8 cellular contexts compared by ENCODE assay signal in the genomic region with DNA sequence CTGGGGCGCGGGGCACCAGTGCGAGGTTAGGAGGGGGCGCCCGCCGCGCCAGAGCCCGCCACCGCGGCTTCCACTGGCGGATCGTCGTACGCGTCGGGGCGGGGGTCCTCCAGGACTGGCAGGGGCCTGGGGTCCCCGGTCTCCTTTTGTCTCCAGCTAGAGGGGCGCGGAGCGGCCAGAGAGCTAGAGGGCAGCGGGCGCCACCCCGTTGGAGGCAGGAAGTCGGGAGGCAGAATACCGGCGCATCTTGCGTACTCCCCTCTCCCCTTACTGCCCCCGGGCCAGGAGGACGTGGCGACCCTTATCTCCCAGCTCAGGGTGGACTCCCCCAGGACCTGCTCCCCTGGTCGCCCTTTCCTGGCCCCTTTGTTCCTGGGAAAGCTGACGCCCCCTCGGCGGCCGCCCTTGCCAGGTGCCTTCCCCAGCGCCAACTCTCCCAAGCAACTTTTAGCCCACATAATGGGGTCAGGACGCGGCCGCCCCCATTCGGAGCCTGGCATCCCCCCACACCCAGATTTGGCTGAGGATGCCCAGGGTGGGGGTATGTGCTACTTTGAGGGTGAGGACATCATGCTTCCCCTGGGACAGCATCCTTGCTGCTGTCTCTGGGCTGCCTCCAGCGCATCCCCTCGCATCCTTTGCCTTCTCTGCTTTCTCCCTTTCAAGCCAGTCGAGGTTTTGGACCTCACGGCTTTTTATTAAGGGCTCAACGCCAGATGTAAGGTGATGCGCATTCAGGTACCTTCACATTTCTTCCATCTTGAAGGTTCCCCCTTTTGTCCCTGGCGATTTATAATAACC. TPM values are rescaled to one million over a fixed set of nuclear protein-coding genes. Genes with fewer than 3 reads are reported as not detected.
DNase-seq lines count a peak whose midpoint lies in the region; ATAC-seq and TF ChIP-seq lines count a peak whose summit lies in the region.

No MANE protein-coding gene starts in this region.

- H3K4me3 ChIP-seq in fibroblast of lung (replicated peaks in 1 of 4; ENCODE audit: control extremely low read depth in 1 of 4, insufficient read depth in 1 of 4, low read depth in 3 of 4, low read length in 4 of 4) = peak overlapping the region; percentile 38 to 60 (median 52)
- peak overlapping the region; percentile 81 for H3K4me3 ChIP-seq in trophoblast cell (ENCODE audit: low read depth, low read length)

- no CpG with 5 or more reads among the region's 48 CpGs for WGBS in trophoblast cell (ENCODE audit: extremely low coverage, insufficient coverage, insufficient read length)

- no peak overlapping the region for H3K18ac ChIP-seq in trophoblast cell (ENCODE audit: low read length)

- no peak overlapping the region for H2BK12ac ChIP-seq in trophoblast cell (ENCODE audit: low read length)

- H3K79me1 ChIP-seq in trophoblast cell (ENCODE audit: low read length) = peaks cover 7% of the 10 kb centered on the region

- H3K14ac ChIP-seq in trophoblast cell (ENCODE audit: low read length) = peak overlapping the region; percentile 29

- DNase-seq in COLO668 (lab: John Stamatoyannopoulos, UW; ENCODE audit: unreplicated experiment) = peak; percentile 51
- peak; percentile 2 for DNase-seq in SK-N-DZ (ENCODE audit: low spot score)
- no peak for DNase-seq in fibroblast of lung (ENCODE audit: low read depth in 2 of 2)
- DNase-seq in trophoblast cell = no peak
- DNase-seq in dermis blood vessel endothelial cell = no peak
- no peak for DNase-seq in HEK293T (ENCODE audit: extremely low spot score)
- no peak for DNase-seq in NCI-H345 (lab: John Stamatoyannopoulos, UW)

- no peak overlapping the region for H4K91ac ChIP-seq in trophoblast cell (ENCODE audit: low read depth, low read length)

- TF ChIP-seq CTCF in fibroblast of lung (conservative IDR thresholded peaks at IDR 0.05 in 1 of 2, IDR thresholded peaks at IDR 0.05 in 1 of 2; ENCODE audit: low read depth in 1 of 2, low read length in 2 of 2) = no peak

- H3K27ac ChIP-seq in fibroblast of lung (ENCODE audit: insufficient read depth, low read length) = no peak overlapping the region
- no peak overlapping the region for H3K27ac ChIP-seq in trophoblast cell (ENCODE audit: low read depth, low read length)

- no peaks in the 10 kb centered on the region for H3K4me1 ChIP-seq in fibroblast of lung (ENCODE audit: control insufficient read depth, extremely low read depth, insufficient read depth, low read length)
- peaks cover 0 to 2% of the 10 kb centered on the region in 2 experiments for H3K4me1 ChIP-seq in trophoblast cell (ENCODE audit: control insufficient read depth in 1 of 2, insufficient read depth in 2 of 2, low read length in 2 of 2)

- H3K36me3 ChIP-seq in fibroblast of lung (ENCODE audit: control insufficient read depth, insufficient read depth, low read length) (no peaks in the 10 kb centered on the region), trophoblast cell (ENCODE audit: control insufficient read depth in 1 of 2, insufficient read depth in 2 of 2, low read length in 2 of 2) (no peaks in the 10 kb centered on the region)

- peak overlapping the region; percentile 64 for H3K4me2 ChIP-seq in fibroblast of lung (ENCODE audit: extremely low read depth, insufficient read depth, low read length)
- peak overlapping the region; percentile 69 for H3K4me2 ChIP-seq in trophoblast cell (ENCODE audit: low read length)

- H4K12ac ChIP-seq in trophoblast cell (ENCODE audit: low read depth, low read length) = no peak overlapping the region

- no peak overlapping the region for H2BK120ac ChIP-seq in trophoblast cell (ENCODE audit: insufficient read depth, low read length, poor library complexity)

- no peaks in the 10 kb centered on the region for H4K20me1 ChIP-seq in fibroblast of lung (ENCODE audit: control insufficient read depth, extremely low read depth, insufficient read depth, low read length)

- no peak overlapping the region for H3K23ac ChIP-seq in trophoblast cell (ENCODE audit: low read length)

- no peaks in the 10 kb centered on the region for H3K79me2 ChIP-seq in fibroblast of lung (ENCODE audit: control insufficient read depth, insufficient read depth, low read length)
- H3K79me2 ChIP-seq in trophoblast cell (ENCODE audit: control insufficient read depth, insufficient read depth, low read length, poor library complexity) = no peaks in the 10 kb centered on the region

- H3K9ac ChIP-seq in fibroblast of lung (ENCODE audit: insufficient read depth, low read length) (no peak overlapping the region), trophoblast cell (ENCODE audit: low read length) (peak overlapping the region; percentile 3)

- no peak overlapping the region for H2BK5ac ChIP-seq in trophoblast cell (ENCODE audit: low read depth, low read length, poor library complexity)

- CTCF ChIA-PET in HEK293T (lab: Yijun Ruan, JAX) = no interaction called here

- H3K9me3 ChIP-seq in fibroblast of lung (ENCODE audit: control insufficient read depth, insufficient read depth, low read depth, low read length) (no peaks in the 10 kb centered on the region), trophoblast cell (ENCODE audit: insufficient read depth, low read depth, low read length) (no peaks in the 10 kb centered on the region)

- H3K27me3 ChIP-seq in fibroblast of lung (ENCODE audit: control insufficient read depth, insufficient read depth, low read length) = no peaks in the 10 kb centered on the region
- H3K27me3 ChIP-seq in trophoblast cell (ENCODE audit: insufficient read depth, low read length) = peaks cover 9% of the 10 kb centered on the region

- H4K8ac ChIP-seq in trophoblast cell (ENCODE audit: low read depth, low read length) = no peak overlapping the region

- no peak overlapping the region for H2AFZ ChIP-seq in fibroblast of lung (ENCODE audit: low read length)
- peak overlapping the region; percentile 71 for H2AFZ ChIP-seq in trophoblast cell (ENCODE audit: insufficient read depth, low read length, poor library complexity)

- peak; percentile 26 for ATAC-seq in GM21526 (IDR thresholded peaks at IDR 0.05; ENCODE audit: low FRiP score, unreplicated experiment)

- H2AK5ac ChIP-seq in trophoblast cell (ENCODE audit: low read length) = no peak overlapping the region

- POLR2A ChIA-PET in HEK293T (lab: Yijun Ruan, JAX) = interaction anchor here (0.9 kb wide), 1 partner anchor 9 kb away, joined by 3 read pairs; no protein-coding TSS in a partner anchor

- no peak overlapping the region for H3K4ac ChIP-seq in trophoblast cell (ENCODE audit: low read depth, low read length)

TF ChIP-seq in HEK293T, 16 proteins besides CTCF, POLR2A, EP300 and RAD21:
- TF ChIP-seq TARDBP (IDR thresholded peaks at IDR 0.05) = no peak
- TF ChIP-seq, protein P1, sequence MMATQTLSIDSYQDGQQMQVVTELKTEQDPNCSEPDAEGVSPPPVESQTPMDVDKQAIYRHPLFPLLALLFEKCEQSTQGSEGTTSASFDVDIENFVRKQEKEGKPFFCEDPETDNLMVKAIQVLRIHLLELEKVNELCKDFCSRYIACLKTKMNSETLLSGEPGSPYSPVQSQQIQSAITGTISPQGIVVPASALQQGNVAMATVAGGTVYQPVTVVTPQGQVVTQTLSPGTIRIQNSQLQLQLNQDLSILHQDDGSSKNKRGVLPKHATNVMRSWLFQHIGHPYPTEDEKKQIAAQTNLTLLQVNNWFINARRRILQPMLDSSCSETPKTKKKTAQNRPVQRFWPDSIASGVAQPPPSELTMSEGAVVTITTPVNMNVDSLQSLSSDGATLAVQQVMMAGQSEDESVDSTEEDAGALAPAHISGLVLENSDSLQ (IDR thresholded peaks at IDR 0.05) = no peak
- no peak for TF ChIP-seq ELF4 (IDR thresholded peaks at IDR 0.05)
- TF ChIP-seq LEF1 (IDR thresholded peaks at IDR 0.05; ENCODE audit: borderline replicate concordance) = no peak
- no peak for TF ChIP-seq SUZ12 (IDR thresholded peaks at IDR 0.05)
- no peak for TF ChIP-seq FOXK2 (IDR thresholded peaks at IDR 0.05)
- TF ChIP-seq FOXA1 (IDR thresholded peaks at IDR 0.05) = no peak
- TF ChIP-seq HDGF (IDR thresholded peaks at IDR 0.05; ENCODE audit: borderline replicate concordance) = no peak
- TF ChIP-seq SP1 (IDR thresholded peaks at IDR 0.05) = no peak

RNA-seq across cellular contexts. Expression of a gene that starts 1.0 kb away (rescaled TPM):
- polyA plus RNA-seq in SK-N-DZ (2014; cell fraction: cytosol; rRNA removed) = 9.6 and 12.6 TPM in 2 replicates
- polyA plus RNA-seq in SK-N-DZ (2014; cell fraction: nucleus; rRNA removed) = 10.6 and 11.3 TPM in 2 replicates
- total RNA-seq in fibroblast of lung (0.33 and 1.5 TPM in 2 replicates), dermis blood vessel endothelial cell (0.17 TPM in 1 of 2 replicates, not detected in the other)
- 0.16 and 0.53 TPM in 2 replicates for polyA plus RNA-seq in fibroblast of lung
- 0.09 and 0.51 TPM in 2 replicates for polyA plus RNA-seq in fibroblast of lung (2012)
- polyA minus RNA-seq in fibroblast of lung (ENCODE audit: low replicate concordance) = not detected in 2 replicates
- polyA plus RNA-seq in trophoblast cell (2013) = 1.6 and 1.7 TPM in 2 replicates

Comparison
In these comparisons a context has a peak if more than half of its experiments do, and no peak if none do; other contexts are left out.
1. DNase-seq: peak in COLO668 (single experiment) and SK-N-DZ (single experiment); none in fibroblast of lung (0 of 2), trophoblast cell (0 of 2), dermis blood vessel endothelial cell (single experiment), HEK293T (single experiment) and NCI-H345 (single experiment).